14 cellular contexts compared by ENCODE assay signal in genomic region chr10:72058989-72059842, GRCh38. TPM values are rescaled to one million over a fixed set of nuclear protein-coding genes. Genes with fewer than 3 reads are reported as not detected.
DNase-seq lines count a peak whose midpoint lies in the region; ATAC-seq and TF ChIP-seq lines count a peak whose summit lies in the region.
"Had no signal": no experiment of that assay in that cellular context is flagged by ENCODE, and none has a peak within 500 bp of the region (broad histone marks: within the 10 kb centered on the region; RNA-seq: fewer than 3 reads in every experiment).

No MANE protein-coding gene starts in this region.

- ATAC-seq in GM19328 (IDR thresholded peaks at IDR 0.05; ENCODE audit: unreplicated experiment) (no peak), GM18511 (IDR thresholded peaks at IDR 0.05; ENCODE audit: unreplicated experiment) (no peak)
- ATAC-seq: HCT116 had no signal

- POLR2A ChIA-PET in A673 (lab: Charles Lee; ENCODE audit: low non-redundant PET), result no interaction called here

- H3K9me3 ChIP-seq in A673 (ENCODE audit: low read depth, low read length, poor library complexity, severe bottlenecking), result no peaks in the 10 kb centered on the region
- H3K9me3 ChIP-seq: ascending aorta, spleen, thoracic aorta had no signal

- peaks cover 9% of the 10 kb centered on the region for H3K4me1 ChIP-seq in A673 (ENCODE audit: insufficient read depth, low read length, poor library complexity, severe bottlenecking)
- H3K4me1 ChIP-seq: ascending aorta had no signal

- CTCF ChIA-PET in A673 (lab: Charles Lee), result interaction anchor here (1.2 kb wide), 1 partner anchor 11 kb away, joined by 4 read pairs; no protein-coding TSS in a partner anchor

- TF ChIP-seq CTCF in A673 (conservative IDR thresholded peaks at IDR 0.05; ENCODE audit: low read depth, low read length), result no peak

- DNase-seq in A673 (ENCODE audit: low spot score), result peak; percentile 32
- DNase-seq in EH (ENCODE audit: low read depth), result peak; percentile 19
- DNase-seq in activated T-helper 9 cell treated with anti-CD3 and anti-CD28 coated beads, Interleukin-2, amount 50 U/mL, for 16 hours (ENCODE audit: low read depth), result peak; percentile 31
- peak; percentile 14 for DNase-seq in iris pigment epithelial cell (ENCODE audit: low read depth)
- no peak for DNase-seq in NCI-H82 (lab: John Stamatoyannopoulos, UW)
- DNase-seq in NAMALWA (ENCODE audit: low spot score), result no peak
- DNase-seq: KG1, NCI-H2081 treated with DMSO at 0.1 percent for 48 hours, spleen had no signal

- no peak overlapping the region for H3K4me3 ChIP-seq in A673 (ENCODE audit: low read depth, low read length, poor library complexity, severe bottlenecking)
- H3K4me3 ChIP-seq: ascending aorta, spleen, thoracic aorta had no signal

- H3K27me3 ChIP-seq in A673 (replicated peaks; ENCODE audit: insufficient read depth, low read depth, low read length, poor library complexity), result no peaks in the 10 kb centered on the region
- H3K27me3 ChIP-seq: ascending aorta, spleen had no signal

- intact Hi-C loops in A673 (cut with micrococcal nuclease; ENCODE audit: unreplicated experiment), result no loop called here

- no peaks in the 10 kb centered on the region for H3K36me3 ChIP-seq in A673 (ENCODE audit: insufficient read depth, low read length, poor library complexity, severe bottlenecking)
- H3K36me3 ChIP-seq: ascending aorta, thoracic aorta had no signal

- no peak overlapping the region for H3K27ac ChIP-seq in A673 (ENCODE audit: low read depth, low read length, poor library complexity, severe bottlenecking)
- H3K27ac ChIP-seq: ascending aorta, spleen, thoracic aorta had no signal

- no TSS peak for BruUV-seq in A673 (replicated peaks; lab: Mats Ljungman, UMichigan)

RNA-seq across cellular contexts. Expression of gene SPOCK2, which starts 29.1 kb away (rescaled TPM):
- total RNA-seq in A673 (2021), result 0.11 and 0.32 TPM in 2 replicates

Comparison
In these comparisons a context has a peak if more than half of its experiments do, and no peak if none do; other contexts are left out.
1. DNase-seq: peak in A673 (single experiment), EH (single experiment), activated T-helper 9 cell treated with anti-CD3 and anti-CD28 coated beads, Interleukin-2, amount 50 U/mL, for 16 hours (single experiment) and iris pigment epithelial cell (single experiment); none in NCI-H82 (single experiment) and NAMALWA (single experiment).